ENCODE assay signal across 26 cellular contexts in the genomic region with DNA sequence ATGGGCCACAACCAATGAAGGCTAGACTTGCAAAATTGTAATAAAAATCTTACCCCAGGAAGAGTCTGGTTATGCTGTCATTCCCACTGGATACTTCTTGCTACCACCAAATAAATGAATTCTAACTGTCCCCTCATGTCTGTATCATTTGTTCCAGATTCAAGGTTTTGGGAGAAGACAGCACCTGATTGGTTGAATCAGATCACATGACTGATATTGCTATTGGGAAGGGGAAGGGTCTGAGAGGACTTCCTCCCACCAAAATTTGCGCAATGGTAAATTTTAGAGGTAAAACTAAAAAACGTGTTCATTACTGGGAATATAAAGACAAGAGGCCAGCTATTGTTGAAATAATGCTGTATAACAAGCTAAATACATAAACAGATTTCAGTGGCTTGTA.
"Had no signal": no experiment of that assay in that cellular context is flagged by ENCODE, and none has a peak within 500 bp of the region (broad histone marks: within the 10 kb centered on the region; RNA-seq: fewer than 3 reads in every experiment).

No MANE protein-coding gene starts in this region.

- H3K4me3 Mint-ChIP-seq: dendritic cell treated with granulocyte-macrophage colony-stimulating factor and Interleukin-4, amounts not matched to agents 40 ng/mL and 50 ng/mL, for 4 days; effector memory CD8-positive, alpha-beta T cell; endodermal cell; mesothelial cell of epicardium; naive B cell had no signal

- H3K4me3 ChIP-seq: colonic mucosa, esophagus squamous epithelium, gastroesophageal sphincter, heart right ventricle, left lung, lower lobe of right lung, mucosa of descending colon had no signal

- H3K36me3 Mint-ChIP-seq: mesothelial cell of epicardium, naive B cell had no signal

- H3K36me3 ChIP-seq: colonic mucosa, esophagus squamous epithelium, gastroesophageal sphincter, heart right ventricle, left lung, lower lobe of right lung had no signal

- H3K9me3 Mint-ChIP-seq: dendritic cell treated with granulocyte-macrophage colony-stimulating factor and Interleukin-4, amounts not matched to agents 40 ng/mL and 50 ng/mL, for 4 days; effector memory CD8-positive, alpha-beta T cell; endodermal cell; mesothelial cell of epicardium; naive B cell had no signal

- ATAC-seq: effector memory CD8-positive, alpha-beta T cell; esophagus mucosa; gastroesophageal sphincter; heart right ventricle; left cardiac atrium; left lung; left ventricle myocardium superior; lower lobe of right lung; mucosa of descending colon had no signal

- FAIRE-seq: endometrium, frontal cortex, islet of Langerhans, keratinocyte had no signal

- H3K4me1 ChIP-seq: colonic mucosa, left lung, lower lobe of right lung had no signal

- H3K27me3 ChIP-seq: colonic mucosa, esophagus squamous epithelium, gastroesophageal sphincter had no signal

- H3K27ac ChIP-seq: colonic mucosa, epithelial cell of prostate, esophagus squamous epithelium, gastroesophageal sphincter, heart right ventricle, left lung, lower lobe of right lung had no signal

- H3K27ac Mint-ChIP-seq: dendritic cell treated with granulocyte-macrophage colony-stimulating factor and Interleukin-4, amounts not matched to agents 40 ng/mL and 50 ng/mL, for 4 days; effector memory CD8-positive, alpha-beta T cell; endodermal cell; mesothelial cell of epicardium had no signal

- H3K9me3 ChIP-seq: colonic mucosa, esophagus squamous epithelium, gastroesophageal sphincter, heart right ventricle, left lung, lower lobe of right lung, mucosa of descending colon had no signal

- DNase-seq: colonic mucosa; cortex of kidney; effector CD8-positive, alpha-beta T cell; effector memory CD8-positive, alpha-beta T cell; endodermal cell; erythroblast; esophagus squamous epithelium; foreskin fibroblast; heart right ventricle; hippocampal formation; left cardiac atrium; left lung; left ventricle myocardium superior; lower lobe of right lung; mesenchymal stem cell; mucosa of descending colon; naive B cell had no signal
